15 cellular contexts compared by ENCODE assay signal in the genomic region with DNA sequence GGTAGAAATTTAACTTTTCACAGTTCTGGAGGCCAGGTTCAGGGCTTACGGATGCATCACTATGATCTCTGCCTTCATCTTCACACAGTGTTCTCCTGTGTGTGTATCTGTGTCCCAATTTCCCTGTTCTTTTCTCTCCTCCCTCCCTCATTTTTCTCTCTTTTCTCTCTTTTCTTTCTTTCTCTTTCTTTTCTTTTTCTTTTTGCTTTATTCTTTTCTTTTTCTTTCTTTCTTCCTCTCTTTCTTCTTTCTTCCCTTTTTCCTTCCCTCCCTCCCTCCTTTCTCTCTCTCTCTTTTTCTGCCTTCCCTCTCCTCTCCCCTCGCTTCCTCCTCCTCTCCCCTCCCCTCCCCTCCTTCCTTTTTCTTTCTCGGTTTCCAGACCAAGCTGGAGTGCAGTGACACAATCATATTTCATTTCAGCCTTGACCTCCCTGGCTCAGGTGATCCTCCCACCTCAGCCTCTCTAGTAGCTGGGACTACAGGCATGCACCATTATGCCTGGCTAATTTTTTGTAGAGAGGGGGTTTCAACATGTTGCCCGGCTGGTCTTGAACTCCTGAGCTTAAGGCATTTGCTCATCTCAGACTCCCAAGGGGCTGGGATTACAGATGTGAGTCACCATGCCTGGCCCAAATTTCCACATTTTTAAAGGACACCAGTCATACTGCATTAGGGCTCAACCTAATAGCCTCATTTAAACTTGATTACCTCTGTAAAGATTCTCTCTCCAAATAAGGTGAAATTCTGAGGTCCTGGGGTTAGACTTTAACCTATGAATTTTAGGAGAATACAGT.
"Had no signal": no experiment of that assay in that cellular context is flagged by ENCODE, and none has a peak within 500 bp of the region (broad histone marks: within the 10 kb centered on the region; RNA-seq: fewer than 3 reads in every experiment).

No MANE protein-coding gene starts in this region.

- H3K27ac Mint-ChIP-seq: activated CD8-positive, alpha-beta T cell treated with anti-CD3 and anti-CD28 coated beads for 36 hours; activated naive CD8-positive, alpha-beta T cell treated with anti-CD3 and anti-CD28 coated beads, Interleukin-2, amount 50 U/mL, for 24 hours; activated T-cell treated with anti-CD3 and anti-CD28 coated beads, Interleukin-2, amount 50 U/mL, for 72 hours; T-helper 2 cell treated with Interferon-gamma antibody and Interleukin-4, amounts not matched to agents 5 μg/mL and 100 μg/mL, for 36 hours had no signal

- H3K9me3 Mint-ChIP-seq: activated CD8-positive, alpha-beta T cell treated with anti-CD3 and anti-CD28 coated beads for 36 hours; activated naive CD8-positive, alpha-beta T cell treated with anti-CD3 and anti-CD28 coated beads, Interleukin-2, amount 50 U/mL, for 24 hours; activated T-cell treated with anti-CD3 and anti-CD28 coated beads, Interleukin-2, amount 50 U/mL, for 72 hours; T-helper 2 cell treated with Interferon-gamma antibody and Interleukin-4, amounts not matched to agents 5 μg/mL and 100 μg/mL, for 36 hours had no signal

- H3K27me3 ChIP-seq: colonic mucosa, hepatocyte, right lobe of liver, upper lobe of right lung had no signal

- H3K4me3 Mint-ChIP-seq: activated CD8-positive, alpha-beta T cell treated with anti-CD3 and anti-CD28 coated beads for 36 hours; activated naive CD8-positive, alpha-beta T cell treated with anti-CD3 and anti-CD28 coated beads, Interleukin-2, amount 50 U/mL, for 24 hours; activated T-cell treated with anti-CD3 and anti-CD28 coated beads, Interleukin-2, amount 50 U/mL, for 72 hours; naive B cell; T-helper 2 cell treated with Interferon-gamma antibody and Interleukin-4, amounts not matched to agents 5 μg/mL and 100 μg/mL, for 36 hours had no signal

- H3K4me3 ChIP-seq: colonic mucosa, hepatocyte, right lobe of liver, upper lobe of right lung had no signal

- H3K9me3 ChIP-seq: colonic mucosa, right lobe of liver, upper lobe of right lung had no signal

- H3K36me3 ChIP-seq: colonic mucosa, right lobe of liver, upper lobe of right lung had no signal

- H3K4me1 Mint-ChIP-seq: activated naive CD8-positive, alpha-beta T cell treated with anti-CD3 and anti-CD28 coated beads, Interleukin-2, amount 50 U/mL, for 24 hours; naive B cell had no signal

- DNase-seq: activated CD4-positive, alpha-beta T cell treated with anti-CD3 and anti-CD28 coated beads for 1 hour; activated CD8-positive, alpha-beta memory T cell treated with anti-CD3 and anti-CD28 coated beads, Interleukin-2, amount 50 U/mL, for 4 hours; activated CD8-positive, alpha-beta T cell treated with anti-CD3 and anti-CD28 coated beads for 36 hours; activated naive CD8-positive, alpha-beta T cell treated with anti-CD3 and anti-CD28 coated beads, Interleukin-2, amount 50 U/mL, for 24 hours; activated T-cell treated with anti-CD3 and anti-CD28 coated beads, Interleukin-2, amount 50 U/mL, for 72 hours; colonic mucosa; effector CD4-positive, alpha-beta T cell; kidney; naive B cell; right lobe of liver; stimulated activated naive CD4-positive, alpha-beta T cell treated with Interleukin-2 at 50 U/mL for 16 hours; SW 1271 had no signal
